8 cellular contexts compared by ENCODE assay signal in genomic region chr12:101414533-101415119, GRCh38. TPM values are rescaled to one million over a fixed set of nuclear protein-coding genes. Genes with fewer than 3 reads are reported as not detected.
DNase-seq lines count a peak whose midpoint lies in the region; ATAC-seq and TF ChIP-seq lines count a peak whose summit lies in the region.

No MANE protein-coding gene starts in this region.

- H3K36me3 Mint-ChIP-seq in natural killer cell = no peaks in the 10 kb centered on the region
- no peaks in the 10 kb centered on the region for H3K36me3 Mint-ChIP-seq in natural killer cell treated with Interleukin-12 subunit alpha and Interleukin-12 subunit beta and Interleukin-15 and Interleukin-18, amount 100 ng/mL, for 72 hours
- H3K36me3 Mint-ChIP-seq in brain = no peaks in the 10 kb centered on the region

- ATAC-seq in natural killer cell (peak in 2 of 3 donors; percentile 34 to 54), HG03432 (IDR thresholded peaks at IDR 0.05; ENCODE audit: unreplicated experiment) (peak; percentile 39)
- ATAC-seq in natural killer cell treated with Interleukin-12 subunit alpha and Interleukin-12 subunit beta and Interleukin-15 and Interleukin-18, amount 100 ng/mL, for 72 hours = no peak

- peak; percentile 78 for TF ChIP-seq CTCF in natural killer cell (IDR thresholded peaks at IDR 0.05)
- peak; percentile 68 to 80 for TF ChIP-seq CTCF in brain (conservative IDR thresholded peaks at IDR 0.05)

- H3K4me1 Mint-ChIP-seq in natural killer cell (no peaks in the 10 kb centered on the region), brain (peaks cover 6% of the 10 kb centered on the region)
- H3K4me1 Mint-ChIP-seq in natural killer cell treated with Interleukin-12 subunit alpha and Interleukin-12 subunit beta and Interleukin-15 and Interleukin-18, amount 100 ng/mL, for 72 hours (ENCODE audit: low read depth in 2 of 2) = no peaks in the 10 kb centered on the region

- H3K9me3 Mint-ChIP-seq in natural killer cell (no peaks in the 10 kb centered on the region), brain (peaks cover 0 to 5% (median 0%) of the 10 kb centered on the region in 5 experiments)
- no peaks in the 10 kb centered on the region for H3K9me3 Mint-ChIP-seq in natural killer cell treated with Interleukin-12 subunit alpha and Interleukin-12 subunit beta and Interleukin-15 and Interleukin-18, amount 100 ng/mL, for 72 hours

- H3K27me3 Mint-ChIP-seq in natural killer cell (ENCODE audit: low read depth in 2 of 2) = peaks cover 2 to 10% of the 10 kb centered on the region in 2 donors
- peaks cover 5 to 8% of the 10 kb centered on the region in 2 donors for H3K27me3 Mint-ChIP-seq in natural killer cell treated with Interleukin-12 subunit alpha and Interleukin-12 subunit beta and Interleukin-15 and Interleukin-18, amount 100 ng/mL, for 72 hours
- H3K27me3 Mint-ChIP-seq in brain = peaks cover 4% of the 10 kb centered on the region

- no peak overlapping the region for H3K27ac Mint-ChIP-seq in natural killer cell
- H3K27ac Mint-ChIP-seq in natural killer cell treated with Interleukin-12 subunit alpha and Interleukin-12 subunit beta and Interleukin-15 and Interleukin-18, amount 100 ng/mL, for 72 hours = no peak overlapping the region
- no peak overlapping the region for H3K27ac Mint-ChIP-seq in brain

- H3K4me3 Mint-ChIP-seq in natural killer cell = no peak overlapping the region
- no peak overlapping the region for H3K4me3 Mint-ChIP-seq in natural killer cell treated with Interleukin-12 subunit alpha and Interleukin-12 subunit beta and Interleukin-15 and Interleukin-18, amount 100 ng/mL, for 72 hours
- H3K4me3 Mint-ChIP-seq in brain = no peak overlapping the region

- intact Hi-C loops in natural killer cell (cut with micrococcal nuclease) = loop anchor here (1.0 kb wide), 1 partner anchor 345 kb away; no protein-coding TSS in a partner anchor

- DNase-seq in natural killer cell (no peak), NCI-H69 (lab: John Stamatoyannopoulos, UW) (peak; percentile 78), kidney glomerular epithelial cell (lab: John Stamatoyannopoulos, UW) (peak; percentile 51), ureter (ENCODE audit: low spot score) (peak; percentile 57)
- no peak for DNase-seq in natural killer cell treated with Interleukin-12 subunit alpha and Interleukin-12 subunit beta and Interleukin-15 and Interleukin-18, amount 100 ng/mL, for 72 hours (ENCODE audit: low spot score)
- no peak for DNase-seq in activated CD4-positive, CD25-positive, alpha-beta regulatory T cell (lab: John Stamatoyannopoulos, UW)

RNA-seq across cellular contexts. Expression of gene ARL1, which starts 7.1 kb away (rescaled TPM):
- 10 to 100 TPM; 32.0 to 32.6 (median 32.2) TPM for total RNA-seq in natural killer cell
- total RNA-seq in natural killer cell treated with Interleukin-12 subunit alpha and Interleukin-12 subunit beta and Interleukin-15 and Interleukin-18, amount 100 ng/mL, for 72 hours = 10 to 100 TPM; 47.1 to 71.2 TPM
- 28.8 TPM for polyA plus RNA-seq in brain (ENCODE audit: insufficient read depth, low read depth, low replicate concordance)
- total RNA-seq in ureter = 140 TPM

Comparison
In these comparisons a context has a peak if more than half of its experiments do, and no peak if none do; other contexts are left out.
1. ATAC-seq: peak in natural killer cell (2 of 3) and HG03432 (single experiment); none in natural killer cell treated with Interleukin-12 subunit alpha and Interleukin-12 subunit beta and Interleukin-15 and Interleukin-18, amount 100 ng/mL, for 72 hours (0 of 2).
2. DNase-seq: peak in NCI-H69 (single experiment), kidney glomerular epithelial cell (single experiment) and ureter (single experiment); none in natural killer cell (single experiment), natural killer cell treated with Interleukin-12 subunit alpha and Interleukin-12 subunit beta and Interleukin-15 and Interleukin-18, amount 100 ng/mL, for 72 hours (single experiment) and activated CD4-positive, CD25-positive, alpha-beta regulatory T cell (0 of 4).